ENCODE assay signal across 33 cellular contexts in the genomic region with DNA sequence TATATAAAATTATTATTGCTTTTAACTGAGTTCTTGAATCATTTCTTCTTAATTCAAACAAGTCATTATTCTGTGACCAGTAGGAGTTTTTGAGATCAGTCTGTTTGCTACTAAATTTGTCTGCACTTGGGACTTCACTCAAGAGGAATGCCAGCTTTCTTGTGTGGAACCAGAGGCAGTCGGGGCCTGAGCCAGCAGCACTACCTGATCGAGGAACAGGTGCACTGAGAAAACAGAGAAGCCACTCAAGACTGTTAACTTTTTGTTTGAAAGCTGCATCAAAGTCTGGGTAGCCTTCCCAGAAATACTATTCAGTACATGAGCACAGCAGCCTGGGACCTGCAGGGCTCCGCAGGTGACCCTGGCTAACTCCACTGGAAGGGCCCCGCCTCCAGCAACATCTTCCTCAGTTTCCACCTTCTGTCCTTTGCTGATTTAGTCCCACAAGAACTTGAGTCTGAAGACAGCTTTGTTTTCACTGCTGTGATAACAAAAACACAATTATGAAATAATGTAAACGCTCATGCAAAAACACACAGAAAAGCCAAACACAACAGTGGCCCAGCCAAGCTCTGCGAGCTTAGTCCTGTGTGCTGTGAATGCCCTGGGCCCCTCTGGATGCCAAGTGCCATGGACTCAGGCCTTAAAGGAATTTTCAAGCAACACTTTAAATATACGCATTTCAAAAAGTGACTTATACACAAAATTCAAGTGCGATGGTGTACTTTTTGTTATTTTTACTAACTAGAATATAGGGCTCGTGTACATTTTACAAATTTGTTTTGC.
"Had no signal": no experiment of that assay in that cellular context is flagged by ENCODE, and none has a peak within 500 bp of the region (broad histone marks: within the 10 kb centered on the region; RNA-seq: fewer than 3 reads in every experiment).

No MANE protein-coding gene starts in this region.

- H3K27me3 Mint-ChIP-seq: activated CD4-positive, alpha-beta memory T cell treated with anti-CD3 and anti-CD28 coated beads for 36 hours; activated CD4-positive, alpha-beta T cell treated with anti-CD3 and anti-CD28 coated beads for 36 hours; activated CD4-positive, alpha-beta T cell treated with anti-CD3 and anti-CD28 coated beads, Interleukin-2, amount 10 ng/mL, durations not matched to agents 24 days and 14 days; activated naive CD4-positive, alpha-beta T cell treated with anti-CD3 and anti-CD28 coated beads, Interleukin-2, amount 50 U/mL, for 24 hours; activated naive CD8-positive, alpha-beta T cell treated with anti-CD3 and anti-CD28 coated beads for 36 hours; dendritic cell treated with granulocyte-macrophage colony-stimulating factor and Interleukin-4, amounts not matched to agents 40 ng/mL and 50 ng/mL, for 4 days had no signal

- H3K36me3 Mint-ChIP-seq: activated CD4-positive, alpha-beta memory T cell treated with anti-CD3 and anti-CD28 coated beads for 36 hours; brain had no signal

- ATAC-seq: activated CD4-positive, alpha-beta T cell treated with anti-CD3 and anti-CD28 coated beads for 36 hours; activated CD8-positive, alpha-beta memory T cell treated with anti-CD3 and anti-CD28 coated beads, Interleukin-2, amount 10 ng/mL, durations not matched to agents 7 days and 5 days; activated CD8-positive, alpha-beta T cell treated with anti-CD3 and anti-CD28 coated beads, Interleukin-2, amount 10 ng/mL, durations not matched to agents 7 days and 5 days; activated naive CD8-positive, alpha-beta T cell treated with anti-CD3 and anti-CD28 coated beads, Interleukin-2, amount 50 U/mL, for 24 hours; esophagus mucosa had no signal

- H3K36me3 ChIP-seq: adrenal gland, ascending aorta, breast epithelium, cardiac muscle cell had no signal

- H3K4me1 ChIP-seq: adrenal gland, breast epithelium had no signal

- H3K27ac ChIP-seq: adrenal gland, ascending aorta, breast epithelium, cardiac muscle cell, coronary artery, dorsolateral prefrontal cortex had no signal

- H3K9me3 ChIP-seq: adrenal gland, ascending aorta, breast epithelium had no signal

- H3K4me3 Mint-ChIP-seq: activated CD4-positive, alpha-beta memory T cell treated with anti-CD3 and anti-CD28 coated beads for 36 hours; activated CD4-positive, alpha-beta T cell treated with anti-CD3 and anti-CD28 coated beads, Interleukin-2, amount 10 ng/mL, durations not matched to agents 24 days and 14 days; activated CD8-positive, alpha-beta memory T cell treated with anti-CD3 and anti-CD28 coated beads, Interleukin-2, amount 10 ng/mL, durations not matched to agents 7 days and 5 days; activated CD8-positive, alpha-beta T cell treated with anti-CD3 and anti-CD28 coated beads, Interleukin-2, amount 10 ng/mL, durations not matched to agents 7 days and 5 days; activated naive CD8-positive, alpha-beta T cell treated with anti-CD3 and anti-CD28 coated beads for 36 hours; activated naive CD8-positive, alpha-beta T cell treated with anti-CD3 and anti-CD28 coated beads, Interleukin-2, amount 50 U/mL, for 24 hours; activated T-helper 1 cell treated with anti-CD3 and anti-CD28 coated beads, Interleukin-12 subunit alpha, Interleukin-12 subunit beta, Interleukin-2, Interleukin-4 antibody, amounts not matched to agents 30 ng/mL and 10 ng/mL and 1 ng/mL, durations not matched to agents 14 hours and 24 hours and 36 hours; brain; dendritic cell treated with granulocyte-macrophage colony-stimulating factor and Interleukin-4, amounts not matched to agents 40 ng/mL and 50 ng/mL, for 4 days; endodermal cell had no signal

- H3K9me3 Mint-ChIP-seq: activated naive CD4-positive, alpha-beta T cell treated with anti-CD3 and anti-CD28 coated beads, Interleukin-2, amount 50 U/mL, for 24 hours; activated naive CD8-positive, alpha-beta T cell treated with anti-CD3 and anti-CD28 coated beads, Interleukin-2, amount 50 U/mL, for 24 hours had no signal

- H3K27me3 ChIP-seq: adrenal gland, ascending aorta, breast epithelium, cardiac muscle cell had no signal

- H3K4me3 ChIP-seq: adrenal gland, ascending aorta, breast epithelium, cardiac muscle cell, coronary artery, dorsolateral prefrontal cortex had no signal

- H3K4me1 Mint-ChIP-seq: activated CD4-positive, alpha-beta T cell treated with anti-CD3 and anti-CD28 coated beads, Interleukin-2, amount 10 ng/mL, durations not matched to agents 24 days and 14 days; endodermal cell had no signal

- H3K27ac Mint-ChIP-seq: activated CD4-positive, alpha-beta memory T cell treated with anti-CD3 and anti-CD28 coated beads for 36 hours; activated CD4-positive, alpha-beta T cell treated with anti-CD3 and anti-CD28 coated beads for 36 hours; activated CD4-positive, alpha-beta T cell treated with anti-CD3 and anti-CD28 coated beads, Interleukin-2, amount 10 ng/mL, durations not matched to agents 24 days and 14 days; activated CD8-positive, alpha-beta memory T cell treated with anti-CD3 and anti-CD28 coated beads, Interleukin-2, amount 10 ng/mL, durations not matched to agents 7 days and 5 days; activated CD8-positive, alpha-beta T cell treated with anti-CD3 and anti-CD28 coated beads, Interleukin-2, amount 10 ng/mL, durations not matched to agents 7 days and 5 days; activated naive CD4-positive, alpha-beta T cell treated with anti-CD3 and anti-CD28 coated beads for 36 hours; activated naive CD8-positive, alpha-beta T cell treated with anti-CD3 and anti-CD28 coated beads for 36 hours; activated naive CD8-positive, alpha-beta T cell treated with anti-CD3 and anti-CD28 coated beads, Interleukin-2, amount 50 U/mL, for 24 hours; activated T-helper 1 cell treated with anti-CD3 and anti-CD28 coated beads, Interleukin-12 subunit alpha, Interleukin-12 subunit beta, Interleukin-2, Interleukin-4 antibody, amounts not matched to agents 30 ng/mL and 10 ng/mL and 1 ng/mL, durations not matched to agents 14 hours and 24 hours and 36 hours; activated T-helper 2 cell treated with anti-CD3 and anti-CD28 coated beads, Interferon-gamma antibody, Interleukin-2, Interleukin-4, amounts not matched to agents 10 μg/mL and 5 μg/mL and 100 μg/mL, durations not matched to agents 14 hours and 24 hours and 36 hours; brain; dendritic cell treated with granulocyte-macrophage colony-stimulating factor and Interleukin-4, amounts not matched to agents 40 ng/mL and 50 ng/mL, for 4 days; endodermal cell had no signal

- DNase-seq: activated CD4-positive, alpha-beta memory T cell treated with anti-CD3 and anti-CD28 coated beads for 36 hours; activated CD4-positive, alpha-beta T cell treated with anti-CD3 and anti-CD28 coated beads for 36 hours; activated CD4-positive, alpha-beta T cell treated with anti-CD3 and anti-CD28 coated beads, Interleukin-2, amount 10 ng/mL, durations not matched to agents 24 days and 14 days; activated CD4-positive, CD25-positive, alpha-beta regulatory T cell; activated CD4-positive, CD25-positive, alpha-beta regulatory T cell treated with anti-CD3 and anti-CD28 coated beads, Interleukin-2, amount 50 U/mL, for 72 hours; activated CD8-positive, alpha-beta memory T cell treated with anti-CD3 and anti-CD28 coated beads, Interleukin-2, amount 10 ng/mL, durations not matched to agents 7 days and 5 days; activated CD8-positive, alpha-beta memory T cell treated with anti-CD3 and anti-CD28 coated beads, Interleukin-2, amount 50 U/mL, for 4 hours; activated CD8-positive, alpha-beta T cell treated with anti-CD3 and anti-CD28 coated beads, Interleukin-2, amount 10 ng/mL, durations not matched to agents 7 days and 5 days; activated effector memory CD4-positive, alpha-beta T cell treated with anti-CD3 and anti-CD28 coated beads, Interleukin-2, amount 50 U/mL, for 16 hours; activated naive CD8-positive, alpha-beta T cell treated with anti-CD3 and anti-CD28 coated beads for 36 hours; activated naive CD8-positive, alpha-beta T cell treated with anti-CD3 and anti-CD28 coated beads, Interleukin-2, amount 50 U/mL, for 24 hours; activated T-cell treated with anti-CD3 and anti-CD28 coated beads, Interleukin-2, amount 50 U/mL, for 1 hour; activated T-cell treated with anti-CD3 and anti-CD28 coated beads, Interleukin-2, amount 50 U/mL, for 48 hours; adrenal gland; amygdala; central memory CD4-positive, alpha-beta T cell; cerebellar nuclear complex; dorsolateral prefrontal cortex; effector memory CD4-positive, alpha-beta T cell; endodermal cell; foreskin fibroblast; T-helper 2 cell had no signal
